ENCODE assay signal across 1 cellular context in genomic region chr20:41175201-41175651, GRCh38.
TF ChIP-seq lines count a peak whose summit lies in the region.

No MANE protein-coding gene starts in this region.

TF ChIP-seq in IMR-90, 13 proteins besides CTCF, POLR2A, EP300 and RAD21:
- TF ChIP-seq RFX5 (IDR thresholded peaks at IDR 0.05; ENCODE audit: low read depth, low read length) (no peak), MAFK (IDR thresholded peaks at IDR 0.05; ENCODE audit: low read depth, low read length) (no peak), RCOR1 (IDR thresholded peaks at IDR 0.05; ENCODE audit: insufficient replicate concordance, low read length) (no peak), SMC3 (IDR thresholded peaks at IDR 0.05; ENCODE audit: low read depth, low read length) (no peak)
- TF ChIP-seq, protein P1, sequence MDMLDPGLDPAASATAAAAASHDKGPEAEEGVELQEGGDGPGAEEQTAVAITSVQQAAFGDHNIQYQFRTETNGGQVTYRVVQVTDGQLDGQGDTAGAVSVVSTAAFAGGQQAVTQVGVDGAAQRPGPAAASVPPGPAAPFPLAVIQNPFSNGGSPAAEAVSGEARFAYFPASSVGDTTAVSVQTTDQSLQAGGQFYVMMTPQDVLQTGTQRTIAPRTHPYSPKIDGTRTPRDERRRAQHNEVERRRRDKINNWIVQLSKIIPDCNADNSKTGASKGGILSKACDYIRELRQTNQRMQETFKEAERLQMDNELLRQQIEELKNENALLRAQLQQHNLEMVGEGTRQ (IDR thresholded peaks at IDR 0.05; ENCODE audit: low read depth, low read length) = no peak
TF ChIP-seq in IMR-90: peak in this region for 0.
